8 cellular contexts compared by ENCODE assay signal in genomic region chr5:159773062-159773924, GRCh38.
DNase-seq lines count a peak whose midpoint lies in the region; ATAC-seq and TF ChIP-seq lines count a peak whose summit lies in the region.

No MANE protein-coding gene starts in this region.

- no peak for TF ChIP-seq CTCF in Peyer's patch (IDR thresholded peaks at IDR 0.05)
- TF ChIP-seq CTCF in foreskin keratinocyte (conservative IDR thresholded peaks at IDR 0.05) = peak; percentile 42

- H2AFZ ChIP-seq in neuron (ENCODE audit: low read depth, low read length) = no peak overlapping the region

- no peak for TF ChIP-seq POLR2A in Peyer's patch (IDR thresholded peaks at IDR 0.05)

- H3K4me1 ChIP-seq in Peyer's patch (peaks cover 0 to 9% (median 3%) of the 10 kb centered on the region in 4 donors), foreskin keratinocyte (peaks cover under 1% of the 10 kb centered on the region), neuron (ENCODE audit: insufficient read depth, low read length) (peaks cover 6% of the 10 kb centered on the region), stomach smooth muscle (ENCODE audit: control insufficient read depth, insufficient read depth, low read length) (peaks cover 5% of the 10 kb centered on the region)

- H3K9me3 ChIP-seq in Peyer's patch (no peaks in the 10 kb centered on the region), neuron (ENCODE audit: low read length) (no peaks in the 10 kb centered on the region), stomach smooth muscle (ENCODE audit: control insufficient read depth in 2 of 2, low read length in 2 of 2) (no peaks in the 10 kb centered on the region)

- ATAC-seq in HG03354 (IDR thresholded peaks at IDR 0.05; ENCODE audit: poor library complexity, severe bottlenecking, unreplicated experiment) (peak; percentile 94), foreskin keratinocyte (peak; percentile 96)

- H3K36me3 ChIP-seq in Peyer's patch = no peaks in the 10 kb centered on the region
- H3K36me3 ChIP-seq in neuron (ENCODE audit: insufficient read depth, low read length) = no peaks in the 10 kb centered on the region
- H3K36me3 ChIP-seq in stomach smooth muscle (ENCODE audit: control insufficient read depth in 2 of 2, insufficient read depth in 2 of 2, low read length in 2 of 2) = no peaks in the 10 kb centered on the region

- H3K9ac ChIP-seq in stomach smooth muscle (ENCODE audit: low read length in 2 of 2) = peak overlapping the region; percentile 9 to 51

- H3K27me3 ChIP-seq in Peyer's patch (no peaks in the 10 kb centered on the region), foreskin keratinocyte (peaks cover 7% of the 10 kb centered on the region), neuron (ENCODE audit: insufficient read depth, low read length) (peaks cover 29% of the 10 kb centered on the region), stomach smooth muscle (ENCODE audit: control insufficient read depth in 1 of 2, insufficient read depth in 2 of 2, low read length in 2 of 2) (peaks cover 0 to 3% of the 10 kb centered on the region in 2 donors)

- DNase-seq in C1 segment of cervical spinal cord (lab: John Stamatoyannopoulos, UW) (peak in 10 of 14 donors; percentile 9 to 69 (median 32)), GM19238 (ENCODE audit: insufficient read length, low spot score) (peak; percentile 21), Peyer's patch (peak; percentile 22 to 76 (median 60)), foreskin keratinocyte (peak; percentile 45 to 66)
- DNase-seq in activated gamma-delta T cell treated with anti-CD3 and anti-CD28 coated beads, Interleukin-2, amount 50 U/mL, for 16 hours (ENCODE audit: low read depth) = peak; percentile 73

- H3K4me3 ChIP-seq in Peyer's patch (peak overlapping the region; percentile 15 to 39 (median 38)), neuron (ENCODE audit: low read length) (peak overlapping the region; percentile 20), stomach smooth muscle (ENCODE audit: low read length in 2 of 2) (peak overlapping the region; percentile 65)

- H3K27ac ChIP-seq in Peyer's patch (peak overlapping the region in 3 of 4 donors; percentile 19 to 46 (median 25)), foreskin keratinocyte (peak overlapping the region; percentile 60), stomach smooth muscle (ENCODE audit: low read length) (no peak overlapping the region)

Comparison
In these comparisons a context has a peak if more than half of its experiments do, and no peak if none do; other contexts are left out.
1. DNase-seq: peak in every context shown above with its lines; median percentile 73 in activated gamma-delta T cell treated with anti-CD3 and anti-CD28 coated beads, Interleukin-2, amount 50 U/mL, for 16 hours; 60 in Peyer's patch; 56 in foreskin keratinocyte; 32 in C1 segment of cervical spinal cord; 21 in GM19238.